8 cellular contexts compared by ENCODE assay signal in the genomic region with DNA sequence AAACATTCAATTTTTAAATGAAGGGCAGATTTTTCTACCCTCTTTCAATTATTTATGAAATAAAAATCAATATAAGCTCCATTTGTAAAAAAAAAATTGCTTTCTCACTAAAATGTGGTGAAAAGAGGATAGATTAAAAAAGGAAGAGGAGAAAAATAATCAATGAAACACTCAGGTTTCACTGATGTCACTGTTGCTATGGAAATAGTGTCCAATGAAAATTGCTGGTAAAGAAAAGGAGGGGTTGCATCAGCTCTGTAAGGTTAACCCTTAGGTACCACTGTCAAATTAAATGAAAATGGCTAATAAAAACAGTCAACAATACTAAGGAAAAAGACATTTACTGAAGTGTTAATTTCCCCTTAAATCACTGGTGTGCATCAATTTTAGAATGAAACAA.
DNase-seq lines count a peak whose midpoint lies in the region; ATAC-seq, FAIRE-seq and TF ChIP-seq lines count a peak whose summit lies in the region.

No MANE protein-coding gene starts in this region.

- TF ChIP-seq POLR2A in testis (IDR thresholded peaks at IDR 0.05), result no peak

- H3K27ac ChIP-seq in testis, result peak overlapping the region in 1 of 2 donors; percentile 55

- DNase-seq in DMS 273 (lab: John Stamatoyannopoulos, UW; ENCODE audit: unreplicated experiment), result peak; percentile 87
- DNase-seq in OCI-M1 (lab: John Stamatoyannopoulos, UW), result peak; percentile 85
- peak; percentile 62 for DNase-seq in midbrain (lab: John Stamatoyannopoulos, UW)
- DNase-seq in amniotic stem cell (lab: John Stamatoyannopoulos, UW), result no peak
- no peak for DNase-seq in testis

- intact Hi-C loops in testis (cut with DNase I; ENCODE audit: low total_unique reads), result no loop called here

- peak; percentile 97 for FAIRE-seq in endometrium (lab: Jason Lieb, UNC)

- TF ChIP-seq CTCF in testis (IDR thresholded peaks at IDR 0.05), result no peak

- no peaks in the 10 kb centered on the region for H3K9me3 ChIP-seq in testis

- H3K4me3 ChIP-seq in testis, result no peak overlapping the region

- no peaks in the 10 kb centered on the region for H3K4me1 ChIP-seq in testis

- ATAC-seq in HG02870 (IDR thresholded peaks at IDR 0.05; ENCODE audit: unreplicated experiment), result peak; percentile 45
- no peak for ATAC-seq in GM21381 (IDR thresholded peaks at IDR 0.05; ENCODE audit: unreplicated experiment)

- H3K36me3 ChIP-seq in testis (ENCODE audit: low read depth, missing control alignments), result no peaks in the 10 kb centered on the region

- no peaks in the 10 kb centered on the region for H3K27me3 ChIP-seq in testis

Comparison
In these comparisons a context has a peak if more than half of its experiments do, and no peak if none do; other contexts are left out.
1. DNase-seq: peak in DMS 273 (single experiment), OCI-M1 (single experiment) and midbrain (single experiment); none in amniotic stem cell (single experiment) and testis (single experiment).